ENCODE assay signal across 8 cellular contexts in the genomic region with DNA sequence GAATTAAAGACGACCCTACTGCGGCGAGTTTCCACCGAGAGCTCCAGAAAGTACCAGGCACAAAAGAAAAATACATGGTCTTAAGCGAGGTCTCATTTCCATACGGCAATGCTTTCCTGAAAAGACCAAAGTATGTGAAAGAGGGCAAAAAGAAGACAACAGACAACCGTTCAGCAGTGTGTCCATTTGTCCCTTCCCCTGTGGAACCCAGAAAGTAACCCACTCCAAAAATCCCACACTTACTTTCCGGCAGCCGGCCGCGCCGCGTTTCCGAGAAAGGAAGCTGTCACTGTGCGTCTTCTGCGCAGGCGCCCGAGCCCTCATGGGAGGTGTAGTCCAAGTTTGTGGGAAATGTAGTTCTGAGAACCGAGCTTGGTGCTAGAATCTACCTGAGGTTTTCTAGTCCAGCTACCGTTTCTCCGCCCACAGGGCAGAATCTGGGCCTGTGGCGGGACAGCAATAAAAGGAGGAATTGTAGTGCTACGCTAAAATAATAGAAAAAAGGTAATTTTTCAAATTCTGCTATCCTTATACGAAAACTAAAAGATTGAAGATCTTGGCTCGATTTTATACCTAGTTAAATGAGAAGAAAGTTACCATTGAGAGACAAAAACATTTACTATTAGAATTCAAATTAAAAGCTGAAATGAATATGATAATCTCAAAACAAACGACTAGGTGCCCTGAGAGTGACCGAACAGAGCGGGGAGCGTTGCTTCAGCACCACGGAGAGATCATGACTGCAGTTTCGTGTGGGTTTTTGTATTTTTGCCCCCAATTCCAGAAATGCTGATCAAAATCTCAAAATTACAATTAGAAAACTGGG. TPM values are rescaled to one million over a fixed set of nuclear protein-coding genes. Genes with fewer than 3 reads are reported as not detected.
A peak's percentile ranks its signal among the peaks of the same experiment; 100 is the strongest.
DNase-seq lines count a peak whose midpoint lies in the region; ATAC-seq, FAIRE-seq and TF ChIP-seq lines count a peak whose summit lies in the region.

A gene with protein sequence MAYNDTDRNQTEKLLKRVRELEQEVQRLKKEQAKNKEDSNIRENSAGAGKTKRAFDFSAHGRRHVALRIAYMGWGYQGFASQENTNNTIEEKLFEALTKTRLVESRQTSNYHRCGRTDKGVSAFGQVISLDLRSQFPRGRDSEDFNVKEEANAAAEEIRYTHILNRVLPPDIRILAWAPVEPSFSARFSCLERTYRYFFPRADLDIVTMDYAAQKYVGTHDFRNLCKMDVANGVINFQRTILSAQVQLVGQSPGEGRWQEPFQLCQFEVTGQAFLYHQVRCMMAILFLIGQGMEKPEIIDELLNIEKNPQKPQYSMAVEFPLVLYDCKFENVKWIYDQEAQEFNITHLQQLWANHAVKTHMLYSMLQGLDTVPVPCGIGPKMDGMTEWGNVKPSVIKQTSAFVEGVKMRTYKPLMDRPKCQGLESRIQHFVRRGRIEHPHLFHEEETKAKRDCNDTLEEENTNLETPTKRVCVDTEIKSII (minus strand): TSS at position 280 of the 826 bp plus-strand sequence. CDS start 6,922 bp downstream, outside the sequence.

- H3K27ac ChIP-seq in WERI-Rb-1 (peak within 1 kb of the TSS; percentile 69), mammary epithelial cell (ENCODE audit: insufficient read depth, low read depth, low read length) (peak within 1 kb of the TSS; percentile 63), small intestine (ENCODE audit: low read depth in 1 of 2, low read length in 1 of 2) (peak within 1 kb of the TSS; percentile 0 to 70)

- peak within 1 kb of the TSS; percentile 91 for H3K9ac ChIP-seq in mammary epithelial cell (ENCODE audit: insufficient read depth, low read length)

- WGBS in mammary epithelial cell (ENCODE audit: low coverage, missing lambda C conversion rate): under 1% methylated on average over 25 of the region's 31 CpGs
- WGBS in small intestine, 3 donors: 2 to 3% (median 2%) methylated on average over 31 of the region's 31 CpGs

- CTCF ChIA-PET in AG04449 (lab: Yijun Ruan, JAX) (interaction anchor here (0.6 to 2.4 kb wide), 5 partner anchors 8 to 290 kb away, joined by 3 to 10 read pairs (median 6); no protein-coding TSS in a partner anchor), mammary epithelial cell (lab: Charles Lee; ENCODE audit: low non-redundant PET) (interaction anchor here (0.6 kb wide), 1 partner anchor 310 kb away, joined by 6 read pairs; no protein-coding TSS in a partner anchor)

- H3K4me2 ChIP-seq in mammary epithelial cell (ENCODE audit: insufficient read depth, low read depth, low read length): peak within 1 kb of the TSS; percentile 80

- H3K36me3 ChIP-seq in WERI-Rb-1 (peaks cover 7% of the 10 kb centered on the region), mammary epithelial cell (ENCODE audit: insufficient read depth, low read length) (peaks cover 2% of the 10 kb centered on the region), small intestine (ENCODE audit: control insufficient read depth in 2 of 2, insufficient read depth in 2 of 2, low read length in 2 of 2) (peaks cover 2% of the 10 kb centered on the region in 2 donors)

- POLR2A ChIA-PET in AG04449 (lab: Yijun Ruan, JAX): interaction anchor here (0.6 to 1.4 kb wide), 3 partner anchors 11 to 15 kb away, joined by 4 to 7 read pairs (median 5); a partner anchor contains a TSS

- peak within 1 kb of the TSS; percentile 91 for H2AFZ ChIP-seq in mammary epithelial cell (ENCODE audit: low read depth, low read length)

- BruUV-seq in mammary epithelial cell (replicated peaks; lab: Mats Ljungman, UMichigan): no TSS peak

- H3K79me2 ChIP-seq in mammary epithelial cell (ENCODE audit: insufficient read depth, low read length): peaks cover 43% of the 10 kb centered on the region

- no peak for FAIRE-seq in small intestine (lab: Jason Lieb, UNC)

- in situ Hi-C loops in mammary epithelial cell (cut with MboI; ENCODE audit: low sequenced_read_pairs in 2 of 2): no loop called here

- H3K4me3 ChIP-seq in AG04449 (ENCODE audit: low read depth, low read length) (peak within 1 kb of the TSS; percentile 66), WERI-Rb-1 (ENCODE audit: low read depth, low read length) (peak within 1 kb of the TSS; percentile 87), mammary epithelial cell (replicated peaks in 1 of 3; ENCODE audit: insufficient read depth in 1 of 3, low read depth in 2 of 3, low read length in 3 of 3) (peak within 1 kb of the TSS; percentile 58 to 77 (median 72)), small intestine (ENCODE audit: low read depth in 1 of 2, low read length in 2 of 2) (peak within 1 kb of the TSS; percentile 49 to 60)

- no peaks in the 10 kb centered on the region for H3K9me3 ChIP-seq in WERI-Rb-1 (ENCODE audit: severe bottlenecking)
- H3K9me3 ChIP-seq in mammary epithelial cell (replicated peaks; ENCODE audit: insufficient read depth, low read length): no peaks in the 10 kb centered on the region
- H3K9me3 ChIP-seq in small intestine (ENCODE audit: control insufficient read depth, low read depth): peaks cover 2% of the 10 kb centered on the region

- H4K20me1 ChIP-seq in mammary epithelial cell (ENCODE audit: insufficient read depth, low read length): peaks cover 2% of the 10 kb centered on the region

- dilution Hi-C loops in mammary epithelial cell (cut with HindIII; ENCODE audit: low sequenced_read_pairs): no loop called here

- H3K4me1 ChIP-seq in mammary epithelial cell (ENCODE audit: insufficient read depth, low read length) (peaks cover 13% of the 10 kb centered on the region), small intestine (ENCODE audit: control insufficient read depth in 2 of 2, insufficient read depth in 1 of 2, low read depth in 1 of 2, low read length in 1 of 2) (peaks cover 8 to 11% of the 10 kb centered on the region in 2 donors)

- DNase-seq in AG04449 (ENCODE audit: low read depth, low spot score) (no peak), NCI-H2196 treated with DMSO at 0.1 percent for 48 hours (lab: John Stamatoyannopoulos, UW; ENCODE audit: unreplicated experiment) (peak; percentile 91), WERI-Rb-1 (peak; percentile 93), mammary epithelial cell (peak; percentile 76), iPS-NIHi11 (ENCODE audit: low spot score) (peak; percentile 91), small intestine (peak; percentile 89)

- H3K27me3 ChIP-seq in WERI-Rb-1 (ENCODE audit: insufficient read depth, low read depth, severe bottlenecking): no peaks in the 10 kb centered on the region
- peaks cover 5% of the 10 kb centered on the region for H3K27me3 ChIP-seq in mammary epithelial cell (ENCODE audit: insufficient read depth, low read length)
- H3K27me3 ChIP-seq in small intestine (ENCODE audit: control insufficient read depth in 2 of 2, insufficient read depth in 2 of 2, low read length in 2 of 2): peaks cover 2 to 7% of the 10 kb centered on the region in 2 donors

- TF ChIP-seq CTCF in AG04449 (IDR thresholded peaks at IDR 0.05; ENCODE audit: insufficient read depth, low read length, missing control alignments): no peak
- TF ChIP-seq CTCF in WERI-Rb-1 (IDR thresholded peaks at IDR 0.05; ENCODE audit: low read depth, low read length): no peak
- no peak for TF ChIP-seq CTCF in mammary epithelial cell (conservative IDR thresholded peaks at IDR 0.05 in 1 of 2, IDR thresholded peaks at IDR 0.05 in 1 of 2; ENCODE audit: extremely low read depth in 1 of 2, insufficient read depth in 1 of 2, low read depth in 1 of 2, low read length in 2 of 2)

- intact Hi-C loops in mammary epithelial cell (cut with micrococcal nuclease): no loop called here

- peak; percentile 97 for ATAC-seq in GM18873 (IDR thresholded peaks at IDR 0.05; ENCODE audit: low FRiP score, unreplicated experiment)
- ATAC-seq in HG03135 (IDR thresholded peaks at IDR 0.05; ENCODE audit: unreplicated experiment): peak; percentile 92

RNA-seq across cellular contexts. Expression of the gene that starts here (rescaled TPM):
- 10 to 100 TPM; 10.7 to 12.0 TPM for total RNA-seq in mammary epithelial cell
- polyA plus RNA-seq in mammary epithelial cell: 10.5 TPM
- polyA minus RNA-seq in mammary epithelial cell: 3.5 TPM
- polyA plus RNA-seq in small intestine: 10 to 100 TPM; 10.3 to 12.7 (median 11.3) TPM
